8 cellular contexts compared by ENCODE assay signal in the genomic region with DNA sequence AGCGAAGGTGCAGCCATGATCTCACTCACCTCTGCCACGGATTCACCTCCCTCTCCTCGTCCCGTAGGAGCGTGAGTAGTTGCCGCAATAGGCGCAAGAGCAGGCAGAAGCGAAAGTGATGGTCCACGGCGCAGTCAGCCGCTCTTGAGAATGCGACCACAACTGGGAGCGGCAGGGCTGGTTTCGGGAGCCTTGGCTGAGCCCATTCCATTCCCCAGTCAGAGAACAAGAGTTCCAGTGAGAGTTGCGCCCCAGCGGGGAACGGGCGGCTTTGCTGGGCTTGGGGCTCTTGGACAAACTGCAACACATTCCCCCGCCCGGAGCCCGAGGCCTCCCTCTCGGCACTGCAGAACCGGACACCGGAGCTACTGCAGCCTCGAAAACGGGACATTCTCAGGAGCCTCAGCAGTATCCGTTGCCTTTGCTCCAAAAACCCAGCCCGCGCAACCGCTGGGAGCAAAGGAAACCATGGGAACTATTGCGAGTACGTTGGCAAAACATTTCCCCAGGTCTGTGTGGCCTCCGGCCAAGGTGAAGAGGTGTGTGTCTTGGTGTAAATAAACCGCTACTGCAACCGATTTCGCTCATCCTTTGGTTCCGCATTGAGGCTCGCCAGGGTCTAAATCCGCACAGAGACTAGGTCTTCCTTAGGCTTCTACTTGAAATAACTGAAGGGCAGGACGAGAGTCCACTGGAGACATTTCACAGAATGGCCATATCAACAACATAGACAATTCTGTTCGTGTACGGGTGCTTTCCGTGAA. TPM values are rescaled to one million over a fixed set of nuclear protein-coding genes. Genes with fewer than 3 reads are reported as not detected.
DNase-seq lines count a peak whose midpoint lies in the region; FAIRE-seq and TF ChIP-seq lines count a peak whose summit lies in the region.

No MANE protein-coding gene starts in this region.

- H3K9me3 ChIP-seq in SJCRH30 (replicated peaks) = no peaks in the 10 kb centered on the region
- no peaks in the 10 kb centered on the region for H3K9me3 ChIP-seq in tibial nerve

- peak in 1 of 2 donors; percentile 84 for TF ChIP-seq EP300 in tibial nerve (IDR thresholded peaks at IDR 0.05)

- TF ChIP-seq POLR2A in H54 (IDR thresholded peaks at IDR 0.05; ENCODE audit: low read depth, low read length) (peak; percentile 27; the same call in 1 of the 2 replicates), tibial nerve (IDR thresholded peaks at IDR 0.05) (peak in 1 of 2 donors; percentile 32)

- FAIRE-seq in H54 (lab: Jason Lieb, UNC) = peak; percentile 91

- TF ChIP-seq CTCF in LNCaP clone FGC (IDR thresholded peaks at IDR 0.05; ENCODE audit: control insufficient read depth, extremely low read depth, insufficient read depth) (no peak), tibial nerve (IDR thresholded peaks at IDR 0.05) (peak in 1 of 5 experiments; percentile 23)

- H3K27ac ChIP-seq in SJCRH30 = no peak overlapping the region
- peak overlapping the region; percentile 50 to 87 (median 84) for H3K27ac ChIP-seq in tibial nerve

- H3K27me3 Mint-ChIP-seq in activated naive CD4-positive, alpha-beta T cell treated with anti-CD3 and anti-CD28 coated beads for 36 hours (ENCODE audit: low read depth) = no peaks in the 10 kb centered on the region

- peaks cover 23% of the 10 kb centered on the region for H3K4me1 Mint-ChIP-seq in activated naive CD4-positive, alpha-beta T cell treated with anti-CD3 and anti-CD28 coated beads for 36 hours (ENCODE audit: low read depth)

- no peaks in the 10 kb centered on the region for H3K36me3 ChIP-seq in SJCRH30
- H3K36me3 ChIP-seq in tibial nerve = no peaks in the 10 kb centered on the region

- CTCF ChIA-PET in activated naive CD4-positive, alpha-beta T cell treated with anti-CD3 and anti-CD28 coated beads for 36 hours (lab: Charles Lee) = no interaction called here

- DNase-seq in ELF-1 (ENCODE audit: low read depth, low spot score) = peak; percentile 92
- peak; percentile 23 for DNase-seq in H54 (ENCODE audit: insufficient read length, low spot score)
- peak; percentile 74 for DNase-seq in LNCaP clone FGC (ENCODE audit: low read depth)
- DNase-seq in SJCRH30 = peak; percentile 44 to 66
- peak; percentile 75 for DNase-seq in activated naive CD4-positive, alpha-beta T cell treated with anti-CD3 and anti-CD28 coated beads for 36 hours
- peak; percentile 34 for DNase-seq in glomerular endothelial cell (ENCODE audit: extremely low read depth, low read depth, low spot score)
- DNase-seq in nucleus accumbens (lab: John Stamatoyannopoulos, UW) = peak; percentile 0 to 71 (median 37)
- peak; percentile 65 to 68 for DNase-seq in tibial nerve (ENCODE audit: low spot score in 2 of 2)

- 6 to 40% methylated on average over 8 to 43 of the region's 43 CpGs for WGBS in tibial nerve, 2 donors

- no peaks in the 10 kb centered on the region for H3K36me3 Mint-ChIP-seq in activated naive CD4-positive, alpha-beta T cell treated with anti-CD3 and anti-CD28 coated beads for 36 hours (ENCODE audit: low read depth)

- H3K4me1 ChIP-seq in SJCRH30 (no peaks in the 10 kb centered on the region), tibial nerve (peaks cover 0 to 8% (median 0%) of the 10 kb centered on the region in 4 donors)

- 0 out of 2 replicates have a peak, but pooled peaks cover 4% of the 10 kb centered on the region for H3K27me3 ChIP-seq in SJCRH30
- H3K27me3 ChIP-seq in tibial nerve = peaks cover 0 to 5% of the 10 kb centered on the region in 2 donors

- H3K9me3 Mint-ChIP-seq in activated naive CD4-positive, alpha-beta T cell treated with anti-CD3 and anti-CD28 coated beads for 36 hours = no peaks in the 10 kb centered on the region

- intact Hi-C loops in activated naive CD4-positive, alpha-beta T cell treated with anti-CD3 and anti-CD28 coated beads for 36 hours (cut with micrococcal nuclease) = loop anchor here (2.0 to 5.0 kb wide), 2 partner anchors 32 to 1062 kb away; no protein-coding TSS in a partner anchor

- H3K4me3 ChIP-seq in LNCaP clone FGC (ENCODE audit: low read depth, low read length) = peak overlapping the region; percentile 80
- H3K4me3 ChIP-seq in SJCRH30 = peak overlapping the region; percentile 57
- H3K4me3 ChIP-seq in tibial nerve = peak overlapping the region; percentile 49 to 62 (median 56)

- H3K4me3 Mint-ChIP-seq in activated naive CD4-positive, alpha-beta T cell treated with anti-CD3 and anti-CD28 coated beads for 36 hours = peak overlapping the region; percentile 88

- H3K27ac Mint-ChIP-seq in activated naive CD4-positive, alpha-beta T cell treated with anti-CD3 and anti-CD28 coated beads for 36 hours = peak overlapping the region; percentile 82

RNA-seq across cellular contexts. Expression of gene ZBTB33, which starts 5.7 kb away (rescaled TPM):
- total RNA-seq in SJCRH30 (2014; rRNA removed; shearing (Covaris generic)) = 63.9 and 70.5 TPM in 2 replicates
- 10 to 100 TPM; 12.1 to 12.6 TPM for total RNA-seq in activated naive CD4-positive, alpha-beta T cell treated with anti-CD3 and anti-CD28 coated beads for 36 hours
- total RNA-seq in glomerular endothelial cell = 19.1 and 19.4 TPM in 2 replicates
- 10 to 100 TPM in 3 of 4 donors, 1 to 10 TPM in 1; 9.8 to 13.1 (median 11.4) TPM for total RNA-seq in tibial nerve

Comparison
In these comparisons a context has a peak if more than half of its experiments do, and no peak if none do; other contexts are left out.
1. DNase-seq: peak in every context shown above with its lines; median percentile 92 in ELF-1; 75 in activated naive CD4-positive, alpha-beta T cell treated with anti-CD3 and anti-CD28 coated beads for 36 hours; 74 in LNCaP clone FGC; 66 in tibial nerve; 55 in SJCRH30; 37 in nucleus accumbens; 34 in glomerular endothelial cell; 23 in H54.